2 cellular contexts compared by ENCODE assay signal in the genomic region with DNA sequence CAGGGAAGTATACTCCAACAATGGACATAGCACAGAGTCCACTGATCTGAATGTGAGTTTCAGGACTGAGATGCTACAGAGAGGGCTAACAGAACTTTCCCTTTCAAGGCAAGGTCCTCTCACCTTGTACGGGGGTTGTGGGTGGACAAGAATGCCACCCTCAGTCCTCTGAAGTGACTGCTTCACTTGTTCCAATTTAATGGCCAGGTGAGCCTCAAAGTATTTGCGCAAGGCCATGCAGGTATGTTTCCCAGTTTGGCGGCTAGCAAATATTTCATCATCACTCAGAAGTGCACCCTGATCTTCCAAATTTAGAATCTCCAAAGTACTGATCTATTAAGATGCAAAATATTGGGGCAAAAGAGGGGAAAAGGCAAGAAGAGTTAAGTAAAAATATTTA.
A peak's percentile ranks its signal among the peaks of the same experiment; 100 is the strongest.
TF ChIP-seq lines count a peak whose summit lies in the region.

No MANE protein-coding gene starts in this region.

TF ChIP-seq in IMR-90, 13 proteins besides CTCF, POLR2A, EP300 and RAD21:
- TF ChIP-seq RCOR1 (IDR thresholded peaks at IDR 0.05; ENCODE audit: insufficient replicate concordance, low read length): no peak
- TF ChIP-seq CEBPB (IDR thresholded peaks at IDR 0.05; ENCODE audit: low read depth, low read length): peak; percentile 10; the same call in 1 of the 2 replicates

TF ChIP-seq in HepG2, 621 proteins besides CTCF, POLR2A, EP300 and RAD21:
- TF ChIP-seq, protein P1, sequence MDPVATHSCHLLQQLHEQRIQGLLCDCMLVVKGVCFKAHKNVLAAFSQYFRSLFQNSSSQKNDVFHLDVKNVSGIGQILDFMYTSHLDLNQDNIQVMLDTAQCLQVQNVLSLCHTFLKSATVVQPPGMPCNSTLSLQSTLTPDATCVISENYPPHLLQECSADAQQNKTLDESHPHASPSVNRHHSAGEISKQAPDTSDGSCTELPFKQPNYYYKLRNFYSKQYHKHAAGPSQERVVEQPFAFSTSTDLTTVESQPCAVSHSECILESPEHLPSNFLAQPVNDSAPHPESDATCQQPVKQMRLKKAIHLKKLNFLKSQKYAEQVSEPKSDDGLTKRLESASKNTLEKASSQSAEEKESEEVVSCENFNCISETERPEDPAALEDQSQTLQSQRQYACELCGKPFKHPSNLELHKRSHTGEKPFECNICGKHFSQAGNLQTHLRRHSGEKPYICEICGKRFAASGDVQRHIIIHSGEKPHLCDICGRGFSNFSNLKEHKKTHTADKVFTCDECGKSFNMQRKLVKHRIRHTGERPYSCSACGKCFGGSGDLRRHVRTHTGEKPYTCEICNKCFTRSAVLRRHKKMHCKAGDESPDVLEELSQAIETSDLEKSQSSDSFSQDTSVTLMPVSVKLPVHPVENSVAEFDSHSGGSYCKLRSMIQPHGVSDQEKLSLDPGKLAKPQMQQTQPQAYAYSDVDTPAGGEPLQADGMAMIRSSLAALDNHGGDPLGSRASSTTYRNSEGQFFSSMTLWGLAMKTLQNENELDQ (CRISPR knock-in tag; IDR thresholded peaks at IDR 0.05; ENCODE audit: borderline replicate concordance): no peak
- TF ChIP-seq, protein P2, sequence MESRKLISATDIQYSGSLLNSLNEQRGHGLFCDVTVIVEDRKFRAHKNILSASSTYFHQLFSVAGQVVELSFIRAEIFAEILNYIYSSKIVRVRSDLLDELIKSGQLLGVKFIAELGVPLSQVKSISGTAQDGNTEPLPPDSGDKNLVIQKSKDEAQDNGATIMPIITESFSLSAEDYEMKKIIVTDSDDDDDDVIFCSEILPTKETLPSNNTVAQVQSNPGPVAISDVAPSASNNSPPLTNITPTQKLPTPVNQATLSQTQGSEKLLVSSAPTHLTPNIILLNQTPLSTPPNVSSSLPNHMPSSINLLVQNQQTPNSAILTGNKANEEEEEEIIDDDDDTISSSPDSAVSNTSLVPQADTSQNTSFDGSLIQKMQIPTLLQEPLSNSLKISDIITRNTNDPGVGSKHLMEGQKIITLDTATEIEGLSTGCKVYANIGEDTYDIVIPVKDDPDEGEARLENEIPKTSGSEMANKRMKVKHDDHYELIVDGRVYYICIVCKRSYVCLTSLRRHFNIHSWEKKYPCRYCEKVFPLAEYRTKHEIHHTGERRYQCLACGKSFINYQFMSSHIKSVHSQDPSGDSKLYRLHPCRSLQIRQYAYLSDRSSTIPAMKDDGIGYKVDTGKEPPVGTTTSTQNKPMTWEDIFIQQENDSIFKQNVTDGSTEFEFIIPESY (CRISPR knock-in tag; IDR thresholded peaks at IDR 0.05): peak; percentile 65
TF ChIP-seq in HepG2: peak in this region for 1.
